Comparison of ENCODE assay signal across 1 cellular context in genomic region chr1:156705918-156706646, GRCh38.
TF ChIP-seq lines count a peak whose summit lies in the region.

No MANE protein-coding gene starts in this region.

TF ChIP-seq in K562, 482 proteins besides CTCF, POLR2A, EP300 and RAD21 (continued from another document and continues in another):
- TF ChIP-seq CLOCK (CRISPR knock-in tag; IDR thresholded peaks at IDR 0.05; ENCODE audit: borderline replicate concordance), result no peak
- TF ChIP-seq HDAC2 (IDR thresholded peaks at IDR 0.05), result peak; percentile 77; the same call in 1 of the 2 replicates
- peak; percentile 20; the same call in 1 of the 2 replicates for TF ChIP-seq ATF3 (IDR thresholded peaks at IDR 0.05)
- TF ChIP-seq ATF3 (CRISPR knock-in tag; conservative IDR thresholded peaks at IDR 0.05), result no peak
- no peak for TF ChIP-seq ZNF77 (CRISPR knock-in tag; IDR thresholded peaks at IDR 0.05)
- no peak for TF ChIP-seq USF1 (CRISPR knock-in tag; IDR thresholded peaks at IDR 0.05)
- no peak for TF ChIP-seq MEF2A (IDR thresholded peaks at IDR 0.05; ENCODE audit: control insufficient read depth, low read depth, low read length)
- peak; percentile 35; the same call in 1 of the 2 replicates for TF ChIP-seq TAF7 (tag; IDR thresholded peaks at IDR 0.05)
- TF ChIP-seq SUPT5H (IDR thresholded peaks at IDR 0.05), result no peak
- no peak for TF ChIP-seq CBX2 (IDR thresholded peaks at IDR 0.05; ENCODE audit: insufficient read depth, low read length, poor library complexity, severe bottlenecking)
- TF ChIP-seq CBX1 (IDR thresholded peaks at IDR 0.05; ENCODE audit: low read depth), result peak; percentile 44; the same call in 1 of the 2 replicates
- no peak for TF ChIP-seq NFXL1 (CRISPR knock-in tag; IDR thresholded peaks at IDR 0.05)
- no peak for TF ChIP-seq ZNF586 (CRISPR knock-in tag; conservative IDR thresholded peaks at IDR 0.05)
- no peak for TF ChIP-seq NCOR1 (IDR thresholded peaks at IDR 0.05)
- no peak for TF ChIP-seq ZNF589 (CRISPR knock-in tag; IDR thresholded peaks at IDR 0.05; ENCODE audit: low read depth)
- no peak for TF ChIP-seq TRIM24 (IDR thresholded peaks at IDR 0.05)
- TF ChIP-seq SIRT6 (IDR thresholded peaks at IDR 0.05; ENCODE audit: low read depth, low read length), result no peak
- TF ChIP-seq HES1 (IDR thresholded peaks at IDR 0.05; ENCODE audit: low read depth), result no peak
- peak; percentile 34 for TF ChIP-seq TBP (optimal IDR thresholded peaks at IDR 0.05; ENCODE audit: low read depth, low read length)
- no peak for TF ChIP-seq SLC30A9 (CRISPR knock-in tag; IDR thresholded peaks at IDR 0.05)
- TF ChIP-seq SETDB1 (IDR thresholded peaks at IDR 0.05; ENCODE audit: low read length), result no peak
- no peak; the same call in 1 of the 2 replicates for TF ChIP-seq ZC3H4 (CRISPR knock-in tag; IDR thresholded peaks at IDR 0.05; ENCODE audit: borderline replicate concordance)
- no peak for TF ChIP-seq STAT5B (CRISPR knock-in tag; IDR thresholded peaks at IDR 0.05)
- no peak for TF ChIP-seq BRF2 (IDR thresholded peaks at IDR 0.05; ENCODE audit: borderline replicate concordance, insufficient read depth, insufficient read length)
- no peak for TF ChIP-seq TCF7 (IDR thresholded peaks at IDR 0.05; ENCODE audit: borderline replicate concordance)
- no peak for TF ChIP-seq BMI1 (IDR thresholded peaks at IDR 0.05; ENCODE audit: low read length)
- no peak for TF ChIP-seq HOMEZ (CRISPR knock-in tag; IDR thresholded peaks at IDR 0.05)
- TF ChIP-seq THAP12 (CRISPR knock-in tag; IDR thresholded peaks at IDR 0.05), result no peak
- no peak for TF ChIP-seq RBM14 (IDR thresholded peaks at IDR 0.05; ENCODE audit: borderline replicate concordance, insufficient read depth, low read depth, low read length)
- no peak for TF ChIP-seq ZMIZ1 (IDR thresholded peaks at IDR 0.05; ENCODE audit: low read depth in 2 of 2, low read length in 2 of 2)
- TF ChIP-seq TAL1 (IDR thresholded peaks at IDR 0.05), result no peak
- TF ChIP-seq BDP1 (IDR thresholded peaks at IDR 0.05; ENCODE audit: insufficient read depth, insufficient read length), result no peak
- TF ChIP-seq HLTF (IDR thresholded peaks at IDR 0.05), result 0 out of 2 replicates have a peak, but pooled peaks have one; percentile 72
- no peak for TF ChIP-seq ZZZ3 (IDR thresholded peaks at IDR 0.05)
- peak; percentile 44; the same call in 1 of the 2 replicates for TF ChIP-seq FOXK1 (CRISPR knock-in tag; IDR thresholded peaks at IDR 0.05; ENCODE audit: borderline replicate concordance)
- TF ChIP-seq ZNF197 (CRISPR knock-in tag; IDR thresholded peaks at IDR 0.05; ENCODE audit: low read depth), result no peak
- TF ChIP-seq MYNN (IDR thresholded peaks at IDR 0.05), result no peak
- no peak for TF ChIP-seq MYNN (CRISPR knock-in tag; IDR thresholded peaks at IDR 0.05)
- TF ChIP-seq ZBTB49 (CRISPR knock-in tag; IDR thresholded peaks at IDR 0.05; ENCODE audit: borderline replicate concordance), result no peak
- peak; percentile 57 for TF ChIP-seq KLF16 (IDR thresholded peaks at IDR 0.05)
- TF ChIP-seq GTF2A2 (tag; IDR thresholded peaks at IDR 0.05), result no peak
- no peak; a peak in 1 of 3 replicates for TF ChIP-seq CBX3 (IDR thresholded peaks at IDR 0.05; ENCODE audit: borderline replicate concordance in 1 of 2, low read length in 2 of 2)
- no peak for TF ChIP-seq STAT5A (IDR thresholded peaks at IDR 0.05; ENCODE audit: borderline replicate concordance, low read length)
- no peak for TF ChIP-seq MCM7 (IDR thresholded peaks at IDR 0.05)
- TF ChIP-seq ESRRB (CRISPR knock-in tag; IDR thresholded peaks at IDR 0.05; ENCODE audit: borderline replicate concordance), result no peak
- TF ChIP-seq RNF2 (IDR thresholded peaks at IDR 0.05), result no peak
- TF ChIP-seq MBD2 (IDR thresholded peaks at IDR 0.05; ENCODE audit: borderline replicate concordance, low read depth), result no peak
- TF ChIP-seq ZNF263 (CRISPR knock-in tag; IDR thresholded peaks at IDR 0.05; ENCODE audit: borderline replicate concordance), result peak; percentile 68; the same call in 1 of the 2 replicates
- no peak for TF ChIP-seq ZNF224 (CRISPR knock-in tag; IDR thresholded peaks at IDR 0.05)
- no peak for TF ChIP-seq DLX4 (CRISPR knock-in tag; IDR thresholded peaks at IDR 0.05)
- no peak for TF ChIP-seq TBL1XR1 (IDR thresholded peaks at IDR 0.05; ENCODE audit: low read length in 2 of 2)
